In genomic region chr3:71582612-71583568, GRCh38 we compare ENCODE assay signal across 8 cellular contexts. TPM values are rescaled to one million over a fixed set of nuclear protein-coding genes. Genes with fewer than 3 reads are reported as not detected.
DNase-seq lines count a peak whose midpoint lies in the region; ATAC-seq and TF ChIP-seq lines count a peak whose summit lies in the region.

No MANE protein-coding gene starts in this region.

- no peak for TF ChIP-seq CTCF in GM10266 (IDR thresholded peaks at IDR 0.05; ENCODE audit: control insufficient read depth, insufficient read depth, low read depth, missing control alignments)

- ATAC-seq in activated CD4-positive, CD25-positive, alpha-beta regulatory T cell treated with anti-CD3 and anti-CD28 coated beads, Interleukin-2, amount 50 U/mL, for 24 hours, result peak; percentile 45 to 48
- no peak for ATAC-seq in GM19328 (IDR thresholded peaks at IDR 0.05; ENCODE audit: unreplicated experiment)
- no peak for ATAC-seq in GM19455 (IDR thresholded peaks at IDR 0.05; ENCODE audit: unreplicated experiment)

- DNase-seq in GM10266 (ENCODE audit: extremely low spot score) (peak; percentile 44), LoVo (ENCODE audit: low spot score) (peak; percentile 34), cerebellum (ENCODE audit: low spot score) (peak; percentile 29), left kidney (ENCODE audit: low read depth, low spot score) (peak; percentile 90)
- peak; percentile 75 for DNase-seq in stimulated activated CD4-positive, alpha-beta T cell treated with anti-CD3 and anti-CD28 coated beads, Interleukin-1b, Interleukin-23, amount 100 ng/mL, for 48 hours

RNA-seq across cellular contexts. Expression of gene FOXP1, which starts 0.6 kb away (rescaled TPM):
- total RNA-seq in cerebellum, result 94.3 TPM

Comparison
In these comparisons a context has a peak if more than half of its experiments do, and no peak if none do; other contexts are left out.
1. DNase-seq: peak in every context shown above with its lines; median percentile 90 in left kidney; 75 in stimulated activated CD4-positive, alpha-beta T cell treated with anti-CD3 and anti-CD28 coated beads, Interleukin-1b, Interleukin-23, amount 100 ng/mL, for 48 hours; 44 in GM10266; 34 in LoVo; 29 in cerebellum.
2. ATAC-seq: peak in activated CD4-positive, CD25-positive, alpha-beta regulatory T cell treated with anti-CD3 and anti-CD28 coated beads, Interleukin-2, amount 50 U/mL, for 24 hours (2 of 2); none in GM19328 (single experiment) and GM19455 (single experiment).